In genomic region chr2:64945973-64946736, GRCh38 we compare ENCODE assay signal across 9 cellular contexts. TPM values are rescaled to one million over a fixed set of nuclear protein-coding genes. Genes with fewer than 3 reads are reported as not detected.
DNase-seq lines count a peak whose midpoint lies in the region; ATAC-seq, FAIRE-seq and TF ChIP-seq lines count a peak whose summit lies in the region.
"Had no signal": no experiment of that assay in that cellular context is flagged by ENCODE, and none has a peak within 500 bp of the region (broad histone marks: within the 10 kb centered on the region; RNA-seq: fewer than 3 reads in every experiment).

No MANE protein-coding gene starts in this region.

- 57 to 74% methylated on average over 6 to 7 of the region's 14 CpGs for WGBS in gastroesophageal sphincter (ENCODE audit: low coverage in 1 of 2), 2 donors

- DNase-seq in GM18507 (ENCODE audit: extremely low spot score, insufficient read length, low read depth) (peak; percentile 73), OCI-LY7 (ENCODE audit: low spot score) (peak; percentile 89), retina (peak; percentile 28), foreskin melanocyte (no peak), NCI-H2171 treated with DMSO at 0.1 percent for 48 hours (lab: John Stamatoyannopoulos, UW) (no peak)
- peak; percentile 85 for DNase-seq in activated effector memory CD4-positive, alpha-beta T cell treated with anti-CD3 and anti-CD28 coated beads, Interleukin-2, amount 50 U/mL, for 16 hours
- DNase-seq: left cardiac atrium had no signal

- H3K4me3 ChIP-seq in OCI-LY7 (ENCODE audit: low read depth, low read length, poor library complexity, severe bottlenecking) (peak overlapping the region; percentile 37), gastroesophageal sphincter (no peak overlapping the region)

- ATAC-seq in HG02763 (IDR thresholded peaks at IDR 0.05; ENCODE audit: unreplicated experiment) (peak; percentile 89), gastroesophageal sphincter (no peak)

- peak overlapping the region; percentile 72 for H3K4me2 ChIP-seq in OCI-LY7 (ENCODE audit: low read length)

- no peak for TF ChIP-seq POLR2A in gastroesophageal sphincter (IDR thresholded peaks at IDR 0.05)

- intact Hi-C loops in OCI-LY7 (cut with micrococcal nuclease; ENCODE audit: unreplicated experiment), result loop anchor here (2.0 kb wide), 1 partner anchor 43 kb away; the partner anchor contains the start of gene SLC1A4

- CTCF ChIA-PET in OCI-LY7 (lab: Charles Lee; ENCODE audit: unreplicated experiment), result interaction anchor here (0.6 to 1.4 kb wide), 2 partner anchors 10 to 297 kb away, joined by 3 read pairs; no protein-coding TSS in a partner anchor

- H3K9me2 ChIP-seq in OCI-LY7 (ENCODE audit: insufficient read depth, low read length), result no peaks in the 10 kb centered on the region

- H3K27ac ChIP-seq in OCI-LY7 (ENCODE audit: low read depth, low read length, poor library complexity, severe bottlenecking), result peak overlapping the region; percentile 84
- H3K27ac ChIP-seq in gastroesophageal sphincter, result no peak overlapping the region

- FAIRE-seq in GM18507 (lab: Jason Lieb, UNC), result peak; percentile 98

- H3K36me3 ChIP-seq in OCI-LY7 (ENCODE audit: insufficient read depth, low read length), result no peaks in the 10 kb centered on the region
- H3K36me3 ChIP-seq in gastroesophageal sphincter, result no peaks in the 10 kb centered on the region

- POLR2A ChIA-PET in OCI-LY7 (lab: Charles Lee), result interaction anchor here (0.6 to 3.6 kb wide), 17 partner anchors 8 to 109 kb away, joined by 3 to 33 read pairs (median 5); partner anchors contain the start of gene CEP68

- peak overlapping the region; percentile 70; the same call in 1 of the 2 replicates for H2AFZ ChIP-seq in OCI-LY7 (ENCODE audit: low read length)

- TSS peak; percentile 98 for BruUV-seq in OCI-LY7 (replicated peaks; lab: Mats Ljungman, UMichigan)

- no peaks in the 10 kb centered on the region for H3K9me3 ChIP-seq in OCI-LY7 (ENCODE audit: low read length)
- no peaks in the 10 kb centered on the region for H3K9me3 ChIP-seq in gastroesophageal sphincter

- no peaks in the 10 kb centered on the region for H3K27me3 ChIP-seq in gastroesophageal sphincter

- H4K20me1 ChIP-seq in OCI-LY7 (ENCODE audit: insufficient read depth, low read length), result no peaks in the 10 kb centered on the region

- no peaks in the 10 kb centered on the region for H3K79me2 ChIP-seq in OCI-LY7 (ENCODE audit: insufficient read depth, low read depth, low read length)

- no peak for TF ChIP-seq EP300 in gastroesophageal sphincter (IDR thresholded peaks at IDR 0.05)

- TF ChIP-seq CTCF in OCI-LY7 (conservative IDR thresholded peaks at IDR 0.05; ENCODE audit: low read length), result no peak
- no peak for TF ChIP-seq CTCF in gastroesophageal sphincter (IDR thresholded peaks at IDR 0.05)

- H3K4me1 ChIP-seq in OCI-LY7 (ENCODE audit: insufficient read depth, low read length, poor library complexity, severe bottlenecking) (peaks cover 53% of the 10 kb centered on the region), gastroesophageal sphincter (no peaks in the 10 kb centered on the region)

RNA-seq across cellular contexts. Expression of gene SLC1A4, which starts 43.0 kb away (rescaled TPM):
- total RNA-seq in OCI-LY7 (2014; rRNA removed; shearing (Covaris generic)), result 17.2 and 20.6 TPM in 2 replicates
- 27.7 and 31.1 TPM in 2 replicates for total RNA-seq in OCI-LY7 (2022)
- 10 to 100 TPM in 3 of 4 donors, 1 to 10 TPM in 1; 9.0 to 13.8 (median 11.3) TPM for total RNA-seq in gastroesophageal sphincter

Comparison
In these comparisons a context has a peak if more than half of its experiments do, and no peak if none do; other contexts are left out.
1. DNase-seq: peak in GM18507 (single experiment), OCI-LY7 (single experiment), activated effector memory CD4-positive, alpha-beta T cell treated with anti-CD3 and anti-CD28 coated beads, Interleukin-2, amount 50 U/mL, for 16 hours (single experiment) and retina (single experiment); none in foreskin melanocyte (single experiment) and NCI-H2171 treated with DMSO at 0.1 percent for 48 hours (single experiment).